Comparison of ENCODE assay signal across 9 cellular contexts in genomic region chr17:79797492-79798295, GRCh38. TPM values are rescaled to one million over a fixed set of nuclear protein-coding genes. Genes with fewer than 3 reads are reported as not detected.
A peak's percentile ranks its signal among the peaks of the same experiment; 100 is the strongest.
DNase-seq lines count a peak whose midpoint lies in the region; ATAC-seq, FAIRE-seq and TF ChIP-seq lines count a peak whose summit lies in the region.
"Had no signal": no experiment of that assay in that cellular context is flagged by ENCODE, and none has a peak within 500 bp of the region (broad histone marks: within the 10 kb centered on the region; RNA-seq: fewer than 3 reads in every experiment).

No MANE protein-coding gene starts in this region.

- no peak overlapping the region for H2AFZ ChIP-seq in PC-9

- WGBS in pancreas, 2 donors = 2% methylated on average over 48 to 87 of the region's 89 CpGs

- H3K27me3 ChIP-seq in PC-9 (ENCODE audit: insufficient read depth, low read depth) (peaks cover 15% of the 10 kb centered on the region; the same call in 1 of the 2 replicates), pancreas (peaks cover 3 to 40% (median 10%) of the 10 kb centered on the region in 4 donors)

- H3K9me3 Mint-ChIP-seq in HFFc6 = no peaks in the 10 kb centered on the region
- H3K9me3 Mint-ChIP-seq: T-helper 1 cell treated with Interleukin-12 subunit alpha and Interleukin-12 subunit beta and Interleukin-4 antibody, amounts not matched to agents 30 μg/mL and 1 μg/mL, for 36 hours had no signal

- BruUV-seq in PC-9 (replicated peaks; lab: Mats Ljungman, UMichigan) = no TSS peak

- peaks cover 31% of the 10 kb centered on the region for H3K4me1 Mint-ChIP-seq in HFFc6 (ENCODE audit: low read depth)

- H3F3A ChIP-seq in PC-9 (ENCODE audit: insufficient read depth, low read depth) = no peaks in the 10 kb centered on the region; the same call in 1 of the 2 replicates

- H3K4me3 ChIP-seq in GM12864 (ENCODE audit: low read depth, low read length) (peak overlapping the region; percentile 55), PC-9 (peak overlapping the region; percentile 73; the same call in 1 of the 2 replicates), pancreas (peak overlapping the region; percentile 26 to 67 (median 50))

- ATAC-seq in pancreas (peak; percentile 11 to 44 (median 24)), GM21717 (IDR thresholded peaks at IDR 0.05; ENCODE audit: unreplicated experiment) (no peak)

- H3K36me3 Mint-ChIP-seq in HFFc6 (ENCODE audit: low read depth) = peaks cover 4% of the 10 kb centered on the region; the same call in 1 of the 2 replicates

- H3K36me3 ChIP-seq in PC-9 (ENCODE audit: low read depth) = no peaks in the 10 kb centered on the region
- no peaks in the 10 kb centered on the region for H3K36me3 ChIP-seq in pancreas

- peaks cover 10% of the 10 kb centered on the region; the same call in 1 of the 2 replicates for H3K4me1 ChIP-seq in PC-9 (replicated peaks; ENCODE audit: insufficient read depth)
- H3K4me1 ChIP-seq in pancreas = peaks cover 15 to 27% (median 27%) of the 10 kb centered on the region in 3 donors

- peaks cover 40% of the 10 kb centered on the region for H3K27me3 Mint-ChIP-seq in HFFc6 (ENCODE audit: insufficient read depth)

- H3K27ac ChIP-seq in PC-9 = no peak overlapping the region
- peak overlapping the region; percentile 41 for H3K27ac ChIP-seq in epithelial cell of prostate
- H3K27ac ChIP-seq in pancreas = peak overlapping the region; percentile 42 to 79 (median 66)

- peak overlapping the region; percentile 91; the same call in 1 of the 2 replicates for H3K4me3 Mint-ChIP-seq in HFFc6

- H3K27ac Mint-ChIP-seq in HFFc6 = no peak overlapping the region

- no peaks in the 10 kb centered on the region for H3K9me2 ChIP-seq in PC-9 (ENCODE audit: insufficient read depth)

- CTCF ChIA-PET in PC-9 (lab: Charles Lee) = interaction anchor here (0.6 kb wide), 3 partner anchors 42 to 235 kb away, joined by 5 to 11 read pairs (median 6); partner anchors contain the start of gene CBX4

- no peaks in the 10 kb centered on the region for H4K20me1 ChIP-seq in PC-9 (ENCODE audit: insufficient read depth)

- TF ChIP-seq CTCF in GM12864 (IDR thresholded peaks at IDR 0.05; ENCODE audit: low read depth, low read length, missing control alignments) = no peak
- TF ChIP-seq CTCF in HFFc6 (IDR thresholded peaks at IDR 0.05) = 0 out of 2 replicates have a peak, but pooled peaks have one; percentile 1
- no peak for TF ChIP-seq CTCF in PC-9 (conservative IDR thresholded peaks at IDR 0.05)
- TF ChIP-seq CTCF in pancreas (IDR thresholded peaks at IDR 0.05) = no peak

- POLR2A ChIA-PET in PC-9 (lab: Charles Lee; ENCODE audit: unreplicated experiment) = interaction anchor here (0.6 to 1.0 kb wide), 6 partner anchors 21 to 372 kb away, joined by 3 to 27 read pairs (median 15); partner anchors contain the start of genes CARD14 and CBX4

- FAIRE-seq in pancreas (lab: Jason Lieb, UNC) = no peak

- intact Hi-C loops in PC-9 (cut with micrococcal nuclease; ENCODE audit: unreplicated experiment) = loop anchor here (1.0 to 2.0 kb wide), 2 partner anchors 27 to 35 kb away; no protein-coding TSS in a partner anchor
- intact Hi-C loops in pancreas (cut with DNase I) = no loop called here

- H3K4me2 ChIP-seq in PC-9 = peak overlapping the region; percentile 73; the same call in 1 of the 2 replicates

- H3K9me3 ChIP-seq in PC-9 (ENCODE audit: insufficient read depth, low read depth) (no peaks in the 10 kb centered on the region), pancreas (no peaks in the 10 kb centered on the region)

- DNase-seq in GM12864 (ENCODE audit: low read depth) (no peak), HFFc6 (no peak), PC-9 (no peak), epithelial cell of prostate (ENCODE audit: low read depth, low spot score) (no peak), pancreas (peak in 4 of 6 donors; percentile 63 to 88 (median 73)), LoVo (ENCODE audit: low spot score) (no peak), T-helper 2 cell (no peak)

- peaks cover 8% of the 10 kb centered on the region; the same call in 1 of the 2 replicates for H3K79me2 ChIP-seq in PC-9 (ENCODE audit: low read depth)

RNA-seq across cellular contexts. Expression of gene CBX8, which starts 0.8 kb away (rescaled TPM):
- 10 to 100 TPM in 1 of 6 experiments, 1 to 10 TPM in 5; 6.0 to 10.6 (median 8.1) TPM for total RNA-seq in HFFc6 (2021; fragmentation: NEBNext Ultra II Directional; extraction: Animal tissue kit (Norgen Biotek cat#: 25700))
- 14.2 and 15.5 TPM in 2 replicates for total RNA-seq in PC-9 (2021)
- total RNA-seq in pancreas = 1 to 10 TPM; 1.6 to 5.7 (median 3.6) TPM
- 1 to 10 TPM; 4.5 to 5.2 TPM for polyA plus RNA-seq in pancreas

RNA-seq across cellular contexts. Expression of gene CBX2, which starts 19.7 kb away (rescaled TPM):
- 1 to 10 TPM in 5 of 6 experiments, under 1 TPM in 1; 0.75 to 2.0 (median 1.4) TPM for total RNA-seq in HFFc6 (2021; fragmentation: NEBNext Ultra II Directional; extraction: Animal tissue kit (Norgen Biotek cat#: 25700))
- 30.4 and 32.6 TPM in 2 replicates for total RNA-seq in PC-9 (2021)
- total RNA-seq in pancreas = 1 to 10 TPM; 1.1 to 3.1 (median 1.8) TPM
- polyA plus RNA-seq in pancreas = 1 to 10 TPM; 2.6 to 3.2 TPM

RNA-seq across cellular contexts. Expression of gene CBX4, which starts 41.5 kb away (rescaled TPM):
- total RNA-seq in HFFc6 (2021; fragmentation: NEBNext Ultra II Directional; extraction: Animal tissue kit (Norgen Biotek cat#: 25700)) = 10 to 100 TPM; 18.2 to 20.2 (median 19.3) TPM
- total RNA-seq in PC-9 (2021) (32.0 and 33.1 TPM in 2 replicates), pancreas (10 to 100 TPM; 11.1 to 42.4 (median 18.0) TPM)
- polyA plus RNA-seq in pancreas = 10 to 100 TPM; 15.0 to 18.5 TPM

Comparison
In these comparisons a context has a peak if more than half of its experiments do, and no peak if none do; other contexts are left out.
1. DNase-seq: peak in pancreas (4 of 6); none in GM12864 (single experiment), HFFc6 (single experiment), PC-9 (0 of 2), epithelial cell of prostate (single experiment), LoVo (single experiment) and T-helper 2 cell (0 of 5).
2. Peak in every context shown above with its lines, with median percentiles within 50 percentile points of each other: H3K4me3 ChIP-seq.